ENCODE assay signal across 9 cellular contexts in the genomic region with DNA sequence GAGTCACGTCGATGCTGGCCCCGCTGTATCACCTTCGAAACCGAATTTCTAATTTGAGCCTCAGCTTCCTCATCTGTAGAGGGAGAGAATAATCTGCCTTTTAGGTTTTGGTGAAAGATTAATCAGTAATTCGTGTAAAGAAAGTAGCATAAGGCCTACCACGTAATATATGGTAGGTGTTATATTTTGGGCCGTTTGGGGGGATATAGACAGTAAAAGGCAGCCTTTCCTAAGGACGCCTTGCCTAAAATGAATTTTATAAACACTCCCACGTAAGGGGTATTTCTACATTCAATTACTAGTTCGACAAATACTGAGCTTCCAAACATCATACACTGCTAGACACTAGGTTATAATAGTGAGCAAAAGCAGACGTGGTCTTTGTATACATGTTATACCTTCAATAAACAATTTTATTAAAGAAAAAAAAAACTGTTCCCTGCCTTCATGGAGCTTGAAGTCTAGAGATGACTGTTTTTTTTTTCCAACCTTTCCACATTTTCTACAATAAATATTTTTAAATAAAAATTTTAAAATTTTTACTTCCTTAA. TPM values are rescaled to one million over a fixed set of nuclear protein-coding genes. Genes with fewer than 3 reads are reported as not detected.
DNase-seq lines count a peak whose midpoint lies in the region; ATAC-seq and TF ChIP-seq lines count a peak whose summit lies in the region.
"Had no signal": no experiment of that assay in that cellular context is flagged by ENCODE, and none has a peak within 500 bp of the region (broad histone marks: within the 10 kb centered on the region; RNA-seq: fewer than 3 reads in every experiment).

No MANE protein-coding gene starts in this region.

- peaks cover 13% of the 10 kb centered on the region for H3K36me3 ChIP-seq in iPS-15b (ENCODE audit: control insufficient read depth, insufficient read depth, low read length)

- H3K4me1 ChIP-seq in iPS-15b (ENCODE audit: control insufficient read depth, insufficient read depth, low read length), result no peaks in the 10 kb centered on the region

- H3K27ac Mint-ChIP-seq in HFFc6, result peak overlapping the region; percentile 97
- peak overlapping the region; percentile 92 for H3K27ac Mint-ChIP-seq in activated CD4-positive, alpha-beta memory T cell treated with anti-CD3 and anti-CD28 coated beads, Interleukin-2, amount 10 ng/mL, durations not matched to agents 7 days and 5 days
- peak overlapping the region; percentile 99 to 100 for H3K27ac Mint-ChIP-seq in stimulated activated naive CD8-positive, alpha-beta T cell treated with anti-CD3 and anti-CD28 coated beads, Interleukin-15, amount 100 ng/mL, for 72 hours

- peaks cover 45% of the 10 kb centered on the region for H3K36me3 Mint-ChIP-seq in HFFc6 (ENCODE audit: low read depth)
- H3K36me3 Mint-ChIP-seq in activated CD4-positive, alpha-beta memory T cell treated with anti-CD3 and anti-CD28 coated beads, Interleukin-2, amount 10 ng/mL, durations not matched to agents 7 days and 5 days (ENCODE audit: low read depth), result peaks cover 32% of the 10 kb centered on the region

- peaks cover 9% of the 10 kb centered on the region for H3K9me3 Mint-ChIP-seq in HFFc6
- H3K9me3 Mint-ChIP-seq in activated CD4-positive, alpha-beta memory T cell treated with anti-CD3 and anti-CD28 coated beads, Interleukin-2, amount 10 ng/mL, durations not matched to agents 7 days and 5 days, result no peaks in the 10 kb centered on the region
- peaks cover 5 to 10% of the 10 kb centered on the region in 2 donors for H3K9me3 Mint-ChIP-seq in stimulated activated naive CD8-positive, alpha-beta T cell treated with anti-CD3 and anti-CD28 coated beads, Interleukin-15, amount 100 ng/mL, for 72 hours

- no peak for ATAC-seq in stimulated activated naive CD8-positive, alpha-beta T cell treated with anti-CD3 and anti-CD28 coated beads, Interleukin-15, amount 100 ng/mL, for 72 hours
- ATAC-seq in HG02970 (IDR thresholded peaks at IDR 0.05; ENCODE audit: low FRiP score, unreplicated experiment), result no peak

- no peak for DNase-seq in HFFc6
- no peak for DNase-seq in activated CD4-positive, alpha-beta memory T cell treated with anti-CD3 and anti-CD28 coated beads, Interleukin-2, amount 10 ng/mL, durations not matched to agents 7 days and 5 days
- no peak for DNase-seq in stimulated activated naive CD8-positive, alpha-beta T cell treated with anti-CD3 and anti-CD28 coated beads, Interleukin-15, amount 100 ng/mL, for 72 hours
- DNase-seq in COLO829 (ENCODE audit: low spot score), result no peak
- DNase-seq in NOMO-1 treated with DMSO at 0.1 percent for 48 hours (lab: John Stamatoyannopoulos, UW; ENCODE audit: unreplicated experiment), result no peak

- CTCF ChIA-PET in activated CD4-positive, alpha-beta memory T cell treated with anti-CD3 and anti-CD28 coated beads, Interleukin-2, amount 10 ng/mL, durations not matched to agents 7 days and 5 days (lab: Charles Lee), result interaction anchor here (0.6 to 3.6 kb wide), 14 partner anchors 11 to 430 kb away, joined by 3 to 29 read pairs (median 3); a partner anchor contains a TSS

- H3K4me3 Mint-ChIP-seq in HFFc6, result peak overlapping the region; percentile 100
- peak overlapping the region; percentile 99 for H3K4me3 Mint-ChIP-seq in activated CD4-positive, alpha-beta memory T cell treated with anti-CD3 and anti-CD28 coated beads, Interleukin-2, amount 10 ng/mL, durations not matched to agents 7 days and 5 days
- peak overlapping the region; percentile 99 to 100 for H3K4me3 Mint-ChIP-seq in stimulated activated naive CD8-positive, alpha-beta T cell treated with anti-CD3 and anti-CD28 coated beads, Interleukin-15, amount 100 ng/mL, for 72 hours

- peaks cover 54% of the 10 kb centered on the region for H3K4me1 Mint-ChIP-seq in HFFc6 (ENCODE audit: low read depth)
- peaks cover 36% of the 10 kb centered on the region for H3K4me1 Mint-ChIP-seq in activated CD4-positive, alpha-beta memory T cell treated with anti-CD3 and anti-CD28 coated beads, Interleukin-2, amount 10 ng/mL, durations not matched to agents 7 days and 5 days
- H3K4me1 Mint-ChIP-seq in stimulated activated naive CD8-positive, alpha-beta T cell treated with anti-CD3 and anti-CD28 coated beads, Interleukin-15, amount 100 ng/mL, for 72 hours, result peaks cover 48% of the 10 kb centered on the region

- no peaks in the 10 kb centered on the region for H3K27me3 ChIP-seq in iPS-15b (ENCODE audit: control insufficient read depth, insufficient read depth, low read length)

- H3K9ac ChIP-seq in iPS-15b (ENCODE audit: low read depth, low read length), result peak overlapping the region; percentile 94

- peak overlapping the region; percentile 94 for H3K4me3 ChIP-seq in iPS-15b (ENCODE audit: low read depth, low read length)

- H3K27me3 Mint-ChIP-seq in HFFc6 (ENCODE audit: insufficient read depth), result no peaks in the 10 kb centered on the region; the same call in 1 of the 2 replicates
- H3K27me3 Mint-ChIP-seq in activated CD4-positive, alpha-beta memory T cell treated with anti-CD3 and anti-CD28 coated beads, Interleukin-2, amount 10 ng/mL, durations not matched to agents 7 days and 5 days, result no peaks in the 10 kb centered on the region
- H3K27me3 Mint-ChIP-seq in stimulated activated naive CD8-positive, alpha-beta T cell treated with anti-CD3 and anti-CD28 coated beads, Interleukin-15, amount 100 ng/mL, for 72 hours, result no peaks in the 10 kb centered on the region

- TF ChIP-seq CTCF in HFFc6 (IDR thresholded peaks at IDR 0.05), result no peak

- POLR2A ChIA-PET in activated CD4-positive, alpha-beta memory T cell treated with anti-CD3 and anti-CD28 coated beads, Interleukin-2, amount 10 ng/mL, durations not matched to agents 7 days and 5 days (lab: Charles Lee), result interaction anchor here (0.9 to 3.5 kb wide), 23 partner anchors 11 to 494 kb away, joined by 3 to 54 read pairs (median 5); a partner anchor contains a TSS

- H3K9me3 ChIP-seq in iPS-15b (ENCODE audit: control insufficient read depth, insufficient read depth, low read length), result no peaks in the 10 kb centered on the region

RNA-seq across cellular contexts. Expression of a gene that starts 0.7 kb away (rescaled TPM):
- 10 to 100 TPM; 23.9 to 28.7 (median 26.5) TPM for total RNA-seq in HFFc6 (2021; fragmentation: NEBNext Ultra II Directional; extraction: Animal tissue kit (Norgen Biotek cat#: 25700))
- total RNA-seq in activated CD4-positive, alpha-beta memory T cell treated with anti-CD3 and anti-CD28 coated beads, Interleukin-2, amount 10 ng/mL, durations not matched to agents 7 days and 5 days, result 10 to 100 TPM; 25.4 to 28.6 TPM

RNA-seq across cellular contexts. Expression of a gene that starts 11.1 kb away (rescaled TPM):
- not detected for total RNA-seq in HFFc6 (2021; fragmentation: NEBNext Ultra II Directional; extraction: Animal tissue kit (Norgen Biotek cat#: 25700))
- total RNA-seq in activated CD4-positive, alpha-beta memory T cell treated with anti-CD3 and anti-CD28 coated beads, Interleukin-2, amount 10 ng/mL, durations not matched to agents 7 days and 5 days, result not detected
- total RNA-seq: lung microvascular endothelial cell, M059J had no signal

RNA-seq across cellular contexts. Expression of a gene that starts 11.5 kb away (rescaled TPM):
- under 1 TPM; 0.51 to 0.80 (median 0.65) TPM for total RNA-seq in HFFc6 (2021; fragmentation: NEBNext Ultra II Directional; extraction: Animal tissue kit (Norgen Biotek cat#: 25700))
- 1 to 10 TPM; 1.7 to 3.0 TPM for total RNA-seq in activated CD4-positive, alpha-beta memory T cell treated with anti-CD3 and anti-CD28 coated beads, Interleukin-2, amount 10 ng/mL, durations not matched to agents 7 days and 5 days

RNA-seq across cellular contexts. Expression of a gene that starts 25.8 kb away (rescaled TPM):
- 10 to 100 TPM; 26.3 to 33.6 (median 29.6) TPM for total RNA-seq in HFFc6 (2021; fragmentation: NEBNext Ultra II Directional; extraction: Animal tissue kit (Norgen Biotek cat#: 25700))
- total RNA-seq in activated CD4-positive, alpha-beta memory T cell treated with anti-CD3 and anti-CD28 coated beads, Interleukin-2, amount 10 ng/mL, durations not matched to agents 7 days and 5 days, result under 1 TPM; 0.23 to 0.45 TPM

RNA-seq across cellular contexts. Expression of a gene that starts 42.5 kb away (rescaled TPM):
- total RNA-seq in HFFc6 (2021; fragmentation: NEBNext Ultra II Directional; extraction: Animal tissue kit (Norgen Biotek cat#: 25700)), result 10 to 100 TPM; 11.3 to 22.6 (median 12.4) TPM
- total RNA-seq in activated CD4-positive, alpha-beta memory T cell treated with anti-CD3 and anti-CD28 coated beads, Interleukin-2, amount 10 ng/mL, durations not matched to agents 7 days and 5 days, result 10 to 100 TPM; 15.9 to 17.1 TPM
